Comparison of ENCODE assay signal across 19 cellular contexts in the genomic region with DNA sequence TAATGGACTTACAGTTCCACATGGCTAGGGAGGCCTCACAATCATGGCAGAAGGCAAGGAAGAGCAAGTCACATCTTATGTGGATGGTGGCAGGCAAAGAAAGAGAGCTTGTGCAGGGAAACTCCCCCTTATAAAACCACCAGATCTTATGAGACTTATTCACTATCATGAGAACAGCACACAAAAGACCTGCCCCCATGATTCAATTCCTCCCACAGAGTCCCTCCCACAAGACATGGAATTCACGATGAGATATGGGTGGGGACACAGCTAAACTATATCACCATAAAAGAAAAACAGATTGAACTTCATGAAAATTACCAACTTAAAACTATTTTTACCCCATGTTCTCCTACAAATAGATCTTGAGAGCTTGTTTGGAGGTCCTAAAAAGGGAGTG. TPM values are rescaled to one million over a fixed set of nuclear protein-coding genes. Genes with fewer than 3 reads are reported as not detected.
DNase-seq lines count a peak whose midpoint lies in the region; ATAC-seq and TF ChIP-seq lines count a peak whose summit lies in the region.
"Had no signal": no experiment of that assay in that cellular context is flagged by ENCODE, and none has a peak within 500 bp of the region (broad histone marks: within the 10 kb centered on the region; RNA-seq: fewer than 3 reads in every experiment).

No MANE protein-coding gene starts in this region.

- H3K4me1 Mint-ChIP-seq in activated CD4-positive, alpha-beta T cell treated with anti-CD3 and anti-CD28 coated beads, Interleukin-2, amount 10 ng/mL, durations not matched to agents 7 days and 5 days: no peaks in the 10 kb centered on the region
- H3K4me1 Mint-ChIP-seq in MCF 10A (ENCODE audit: insufficient read depth, unreplicated experiment): no peaks in the 10 kb centered on the region
- H3K4me1 Mint-ChIP-seq in activated T-cell treated with anti-CD3 and anti-CD28 coated beads, Interleukin-2, amount 50 U/mL, for 4 hours (ENCODE audit: low read depth): peaks cover 13% of the 10 kb centered on the region
- H3K4me1 Mint-ChIP-seq: GM23338 had no signal

- in situ Hi-C loops in mammary epithelial cell (cut with MboI; ENCODE audit: low sequenced_read_pairs in 2 of 2) (no loop called here), G401 (cut with HindIII; ENCODE audit: low sequenced_read_pairs) (no loop called here)

- H3K27me3 ChIP-seq in mammary epithelial cell (ENCODE audit: insufficient read depth, low read length): peaks cover 7% of the 10 kb centered on the region
- H3K27me3 ChIP-seq: BLaER1, Peyer's patch had no signal

- DNase-seq in activated CD4-positive, alpha-beta T cell treated with anti-CD3 and anti-CD28 coated beads for 4 hours: peak; percentile 3 to 27
- no peak for DNase-seq in activated CD4-positive, alpha-beta T cell treated with anti-CD3 and anti-CD28 coated beads, Interleukin-2, amount 10 ng/mL, durations not matched to agents 7 days and 5 days
- DNase-seq in mammary epithelial cell (peak; percentile 31), MCF 10A (ENCODE audit: unreplicated experiment) (no peak), NCI-H146 (lab: John Stamatoyannopoulos, UW) (no peak), G401 (ENCODE audit: low spot score) (no peak)
- DNase-seq in activated T-cell treated with anti-CD3 and anti-CD28 coated beads, Interleukin-2, amount 50 U/mL, for 4 hours: no peak
- peak; percentile 29 for DNase-seq in stimulated activated CD4-positive, alpha-beta T cell treated with anti-CD3 and anti-CD28 coated beads, Interleukin-4, amount 100 ng/mL, for 24 hours
- DNase-seq: 8988T, IMR-90, NCI-H1417, NCI-H2029, NCI-H510A, NCI-H82, Peyer's patch had no signal

- no peaks in the 10 kb centered on the region for H3K9me3 ChIP-seq in mammary epithelial cell (replicated peaks; ENCODE audit: insufficient read depth, low read length)
- H3K9me3 ChIP-seq: BLaER1, Peyer's patch had no signal

- no peak overlapping the region for H2AFZ ChIP-seq in mammary epithelial cell (ENCODE audit: low read depth, low read length)
- H2AFZ ChIP-seq: GM23338 had no signal

- no peak overlapping the region for H3K4me2 ChIP-seq in mammary epithelial cell (ENCODE audit: insufficient read depth, low read depth, low read length)
- H3K4me2 ChIP-seq: BLaER1, GM23338 had no signal

- H3K4me1 ChIP-seq in mammary epithelial cell (ENCODE audit: insufficient read depth, low read length): no peaks in the 10 kb centered on the region
- H3K4me1 ChIP-seq: BLaER1, Peyer's patch had no signal

- ATAC-seq in activated T-cell treated with anti-CD3 and anti-CD28 coated beads, Interleukin-2, amount 50 U/mL, for 4 hours: peak; percentile 89 to 92
- ATAC-seq: GM23338 had no signal

- CTCF ChIA-PET in activated CD4-positive, alpha-beta T cell treated with anti-CD3 and anti-CD28 coated beads, Interleukin-2, amount 10 ng/mL, durations not matched to agents 7 days and 5 days (lab: Charles Lee): interaction anchor here (0.6 kb wide), 1 partner anchor 872 kb away, joined by 3 read pairs; no protein-coding TSS in a partner anchor
- CTCF ChIA-PET in mammary epithelial cell (lab: Charles Lee; ENCODE audit: low non-redundant PET) (no interaction called here), MCF 10A (lab: Yijun Ruan, JAX) (no interaction called here)

- TF ChIP-seq CTCF in mammary epithelial cell (conservative IDR thresholded peaks at IDR 0.05 in 1 of 2, IDR thresholded peaks at IDR 0.05 in 1 of 2; ENCODE audit: extremely low read depth in 1 of 2, insufficient read depth in 1 of 2, low read depth in 1 of 2, low read length in 2 of 2) (no peak), MCF 10A (IDR thresholded peaks at IDR 0.05; ENCODE audit: unreplicated experiment) (no peak)

- WGBS in mammary epithelial cell (ENCODE audit: low coverage, missing lambda C conversion rate): 0% methylated on average over 1 of the region's 1 CpG

- no peaks in the 10 kb centered on the region for H4K20me1 ChIP-seq in mammary epithelial cell (ENCODE audit: insufficient read depth, low read length)
- H4K20me1 ChIP-seq: BLaER1 had no signal

- intact Hi-C loops in mammary epithelial cell (cut with micrococcal nuclease) (no loop called here), MCF 10A (cut with micrococcal nuclease) (no loop called here)

- no peak overlapping the region for H3K27ac ChIP-seq in mammary epithelial cell (ENCODE audit: insufficient read depth, low read depth, low read length)
- H3K27ac ChIP-seq: BLaER1, Peyer's patch had no signal

- peaks cover 2% of the 10 kb centered on the region for H3K36me3 Mint-ChIP-seq in activated CD4-positive, alpha-beta T cell treated with anti-CD3 and anti-CD28 coated beads, Interleukin-2, amount 10 ng/mL, durations not matched to agents 7 days and 5 days (ENCODE audit: low read depth)
- no peaks in the 10 kb centered on the region for H3K36me3 Mint-ChIP-seq in MCF 10A (ENCODE audit: insufficient read depth, unreplicated experiment)
- no peaks in the 10 kb centered on the region for H3K36me3 Mint-ChIP-seq in activated T-cell treated with anti-CD3 and anti-CD28 coated beads, Interleukin-2, amount 50 U/mL, for 4 hours (ENCODE audit: insufficient read depth)

- dilution Hi-C loops in mammary epithelial cell (cut with HindIII; ENCODE audit: low sequenced_read_pairs): no loop called here

- H3K36me3 ChIP-seq in mammary epithelial cell (ENCODE audit: insufficient read depth, low read length): no peaks in the 10 kb centered on the region
- H3K36me3 ChIP-seq: BLaER1, Peyer's patch had no signal

- no peaks in the 10 kb centered on the region for H3K79me2 ChIP-seq in mammary epithelial cell (ENCODE audit: insufficient read depth, low read length)

- H3K9ac ChIP-seq in mammary epithelial cell (ENCODE audit: insufficient read depth, low read length): no peak overlapping the region
- H3K9ac ChIP-seq: BLaER1 had no signal

- H3K27ac Mint-ChIP-seq in activated CD4-positive, alpha-beta T cell treated with anti-CD3 and anti-CD28 coated beads, Interleukin-2, amount 10 ng/mL, durations not matched to agents 7 days and 5 days: no peak overlapping the region
- no peak overlapping the region for H3K27ac Mint-ChIP-seq in MCF 10A (ENCODE audit: low read depth, unreplicated experiment)
- H3K27ac Mint-ChIP-seq: GM23338 had no signal

- H3K27me3 Mint-ChIP-seq in activated CD4-positive, alpha-beta T cell treated with anti-CD3 and anti-CD28 coated beads, Interleukin-2, amount 10 ng/mL, durations not matched to agents 7 days and 5 days: no peaks in the 10 kb centered on the region
- H3K27me3 Mint-ChIP-seq in MCF 10A (ENCODE audit: insufficient read depth, unreplicated experiment): peaks cover 42% of the 10 kb centered on the region
- no peaks in the 10 kb centered on the region for H3K27me3 Mint-ChIP-seq in activated T-cell treated with anti-CD3 and anti-CD28 coated beads, Interleukin-2, amount 50 U/mL, for 4 hours (ENCODE audit: low read depth)

- peaks cover 3% of the 10 kb centered on the region for H3K9me3 Mint-ChIP-seq in activated CD4-positive, alpha-beta T cell treated with anti-CD3 and anti-CD28 coated beads, Interleukin-2, amount 10 ng/mL, durations not matched to agents 7 days and 5 days
- H3K9me3 Mint-ChIP-seq in MCF 10A (ENCODE audit: unreplicated experiment): no peaks in the 10 kb centered on the region
- H3K9me3 Mint-ChIP-seq in activated T-cell treated with anti-CD3 and anti-CD28 coated beads, Interleukin-2, amount 50 U/mL, for 4 hours: peaks cover 4% of the 10 kb centered on the region
- H3K9me3 Mint-ChIP-seq: GM23338 had no signal

- H3K4me3 Mint-ChIP-seq in activated CD4-positive, alpha-beta T cell treated with anti-CD3 and anti-CD28 coated beads, Interleukin-2, amount 10 ng/mL, durations not matched to agents 7 days and 5 days: no peak overlapping the region
- no peak overlapping the region for H3K4me3 Mint-ChIP-seq in MCF 10A (ENCODE audit: unreplicated experiment)
- no peak overlapping the region for H3K4me3 Mint-ChIP-seq in activated T-cell treated with anti-CD3 and anti-CD28 coated beads, Interleukin-2, amount 50 U/mL, for 4 hours
- H3K4me3 Mint-ChIP-seq: GM23338 had no signal

- POLR2A ChIA-PET in activated CD4-positive, alpha-beta T cell treated with anti-CD3 and anti-CD28 coated beads, Interleukin-2, amount 10 ng/mL, durations not matched to agents 7 days and 5 days (lab: Charles Lee): no interaction called here
- POLR2A ChIA-PET in MCF 10A (lab: Yijun Ruan, JAX): no interaction called here

- BruUV-seq in mammary epithelial cell (replicated peaks; lab: Mats Ljungman, UMichigan) (no TSS peak), MCF 10A (replicated peaks; lab: Mats Ljungman, UMichigan) (no TSS peak)

- no peak overlapping the region for H3K4me3 ChIP-seq in mammary epithelial cell (replicated peaks in 1 of 3; ENCODE audit: insufficient read depth in 1 of 3, low read depth in 2 of 3, low read length in 3 of 3)
- H3K4me3 ChIP-seq: BLaER1, GM23338, Peyer's patch had no signal

RNA-seq across cellular contexts. Expression of a gene that starts 19.6 kb away (rescaled TPM):
- total RNA-seq in activated CD4-positive, alpha-beta T cell treated with anti-CD3 and anti-CD28 coated beads, Interleukin-2, amount 10 ng/mL, durations not matched to agents 7 days and 5 days: under 1 TPM; 0.07 to 0.21 TPM
- total RNA-seq in mammary epithelial cell (not detected), MCF 10A (2022) (not detected in 2 replicates)
- polyA plus RNA-seq in mammary epithelial cell: not detected
- not detected for polyA minus RNA-seq in mammary epithelial cell
- total RNA-seq in activated T-cell treated with anti-CD3 and anti-CD28 coated beads, Interleukin-2, amount 50 U/mL, for 4 hours: under 1 TPM; 0.38 to 0.53 (median 0.41) TPM
- total RNA-seq in G401 (2014; rRNA removed; shearing (Covaris generic)): not detected in 2 replicates
- total RNA-seq: GM23338, HT-29, IMR-90, LHCN-M2, Peyer's patch had no signal
- polyA plus RNA-seq: GM23338, IMR-90 had no signal

RNA-seq across cellular contexts. Expression of a gene that starts 26.9 kb away (rescaled TPM):
- total RNA-seq in activated CD4-positive, alpha-beta T cell treated with anti-CD3 and anti-CD28 coated beads, Interleukin-2, amount 10 ng/mL, durations not matched to agents 7 days and 5 days: 100 to 1,000 TPM; 137 to 138 TPM
- total RNA-seq in mammary epithelial cell (under 1 TPM in 1 of 2 donors, not detected in 1; 0.33 TPM), MCF 10A (2022) (0.12 TPM in 1 of 2 replicates, not detected in the other)
- 0.03 TPM for polyA plus RNA-seq in mammary epithelial cell
- polyA minus RNA-seq in mammary epithelial cell: not detected
- 10 to 100 TPM; 19.5 to 40.4 (median 26.4) TPM for total RNA-seq in activated T-cell treated with anti-CD3 and anti-CD28 coated beads, Interleukin-2, amount 50 U/mL, for 4 hours
- 0.47 and 0.49 TPM in 2 replicates for total RNA-seq in G401 (2014; rRNA removed; shearing (Covaris generic))
- total RNA-seq: HT-29, IMR-90, LHCN-M2 had no signal
- polyA plus RNA-seq: GM23338, IMR-90 had no signal

Comparison
In these comparisons a context has a peak if more than half of its experiments do, and no peak if none do; other contexts are left out.
1. DNase-seq: peak in activated CD4-positive, alpha-beta T cell treated with anti-CD3 and anti-CD28 coated beads for 4 hours (2 of 2), mammary epithelial cell (single experiment) and stimulated activated CD4-positive, alpha-beta T cell treated with anti-CD3 and anti-CD28 coated beads, Interleukin-4, amount 100 ng/mL, for 24 hours (single experiment); none in activated CD4-positive, alpha-beta T cell treated with anti-CD3 and anti-CD28 coated beads, Interleukin-2, amount 10 ng/mL, durations not matched to agents 7 days and 5 days (single experiment), MCF 10A (single experiment), activated T-cell treated with anti-CD3 and anti-CD28 coated beads, Interleukin-2, amount 50 U/mL, for 4 hours (single experiment), NCI-H146 (single experiment) and G401 (single experiment).
2. RNA of a gene that starts 26.9 kb away (total RNA-seq): 137 to 138 TPM in activated CD4-positive, alpha-beta T cell treated with anti-CD3 and anti-CD28 coated beads, Interleukin-2, amount 10 ng/mL, durations not matched to agents 7 days and 5 days and 19.5 to 40.4 TPM in activated T-cell treated with anti-CD3 and anti-CD28 coated beads, Interleukin-2, amount 50 U/mL, for 4 hours; 0.47 to 0.49 TPM in G401, 0.33 TPM in mammary epithelial cell and 0.12 TPM in MCF 10A; every median in the first group is over 10 times any median in the second.